In the genomic region with DNA sequence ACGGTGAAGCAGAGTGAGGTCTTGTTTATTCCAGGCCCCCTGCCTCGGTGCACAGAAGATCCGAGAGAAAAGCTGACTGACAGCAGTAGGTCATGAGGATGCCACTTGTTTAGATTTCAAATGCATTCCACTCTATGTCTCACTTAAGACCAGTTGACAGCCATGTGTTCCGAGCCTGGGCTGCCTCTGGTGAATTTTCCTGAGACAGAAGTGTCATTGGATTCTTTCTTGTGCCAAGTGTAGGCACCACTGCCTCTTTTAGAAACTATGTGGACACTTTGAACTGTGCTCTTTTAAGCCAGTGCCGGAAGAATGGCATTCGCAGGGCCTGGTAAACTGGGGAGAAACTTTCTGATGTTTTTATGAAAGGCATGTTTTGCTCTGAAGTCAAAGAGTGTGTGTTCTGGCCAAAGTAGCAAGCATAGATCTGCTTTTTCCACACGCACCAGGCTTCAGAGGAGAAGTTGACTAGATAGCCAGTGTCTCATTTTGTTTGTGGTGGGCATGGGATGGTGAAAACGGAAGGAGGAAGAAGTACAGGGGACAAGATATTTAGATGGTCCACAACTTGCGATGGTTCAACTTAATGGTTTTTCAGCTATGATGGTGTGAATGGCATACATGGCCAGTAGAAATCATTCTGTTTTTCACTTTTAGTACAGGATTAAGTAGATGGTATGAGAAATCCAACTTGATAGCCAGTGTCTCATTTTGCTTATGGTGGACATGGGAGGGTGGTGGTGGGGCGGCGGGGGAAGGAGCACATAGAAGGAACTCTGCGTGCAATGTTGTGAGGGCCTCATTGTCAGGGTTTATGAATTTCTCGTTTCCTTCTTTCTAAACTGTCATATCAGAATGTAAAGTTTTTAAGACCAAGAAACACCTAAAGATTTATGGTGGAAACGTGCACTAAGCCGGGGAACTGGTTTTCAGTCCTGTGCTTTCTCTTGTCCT, we compare ENCODE assay signal across 1 cellular context.
TF ChIP-seq lines count a peak whose summit lies in the region.

No MANE protein-coding gene starts in this region.

TF ChIP-seq in H1, 55 proteins besides CTCF, POLR2A, EP300 and RAD21:
- TF ChIP-seq RBBP5 (IDR thresholded peaks at IDR 0.05; ENCODE audit: borderline replicate concordance, low read depth, low read length) (no peak), HDAC2 (IDR thresholded peaks at IDR 0.05; ENCODE audit: borderline replicate concordance in 1 of 2, low read depth in 2 of 2, low read length in 2 of 2) (no peak), TCF12 (IDR thresholded peaks at IDR 0.05; ENCODE audit: low read depth, low read length) (no peak), FOSL1 (IDR thresholded peaks at IDR 0.05; ENCODE audit: insufficient read depth, low read depth, low read length) (no peak), TAF7 (optimal IDR thresholded peaks at IDR 0.05; ENCODE audit: borderline replicate concordance, low read depth, low read length) (no peak), KDM5A (IDR thresholded peaks at IDR 0.05; ENCODE audit: low read length) (no peak), EGR1 (IDR thresholded peaks at IDR 0.05; ENCODE audit: borderline replicate concordance, low read depth, low read length) (no peak), SP4 (IDR thresholded peaks at IDR 0.05; ENCODE audit: low read length) (no peak)
- TF ChIP-seq, protein P1, sequence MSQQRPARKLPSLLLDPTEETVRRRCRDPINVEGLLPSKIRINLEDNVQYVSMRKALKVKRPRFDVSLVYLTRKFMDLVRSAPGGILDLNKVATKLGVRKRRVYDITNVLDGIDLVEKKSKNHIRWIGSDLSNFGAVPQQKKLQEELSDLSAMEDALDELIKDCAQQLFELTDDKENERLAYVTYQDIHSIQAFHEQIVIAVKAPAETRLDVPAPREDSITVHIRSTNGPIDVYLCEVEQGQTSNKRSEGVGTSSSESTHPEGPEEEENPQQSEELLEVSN (IDR thresholded peaks at IDR 0.05): no peak
- TF ChIP-seq, protein P2, sequence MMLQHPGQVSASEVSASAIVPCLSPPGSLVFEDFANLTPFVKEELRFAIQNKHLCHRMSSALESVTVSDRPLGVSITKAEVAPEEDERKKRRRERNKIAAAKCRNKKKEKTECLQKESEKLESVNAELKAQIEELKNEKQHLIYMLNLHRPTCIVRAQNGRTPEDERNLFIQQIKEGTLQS (IDR thresholded peaks at IDR 0.05; ENCODE audit: insufficient read depth, low read depth, low read length): no peak
- TF ChIP-seq, protein P3, sequence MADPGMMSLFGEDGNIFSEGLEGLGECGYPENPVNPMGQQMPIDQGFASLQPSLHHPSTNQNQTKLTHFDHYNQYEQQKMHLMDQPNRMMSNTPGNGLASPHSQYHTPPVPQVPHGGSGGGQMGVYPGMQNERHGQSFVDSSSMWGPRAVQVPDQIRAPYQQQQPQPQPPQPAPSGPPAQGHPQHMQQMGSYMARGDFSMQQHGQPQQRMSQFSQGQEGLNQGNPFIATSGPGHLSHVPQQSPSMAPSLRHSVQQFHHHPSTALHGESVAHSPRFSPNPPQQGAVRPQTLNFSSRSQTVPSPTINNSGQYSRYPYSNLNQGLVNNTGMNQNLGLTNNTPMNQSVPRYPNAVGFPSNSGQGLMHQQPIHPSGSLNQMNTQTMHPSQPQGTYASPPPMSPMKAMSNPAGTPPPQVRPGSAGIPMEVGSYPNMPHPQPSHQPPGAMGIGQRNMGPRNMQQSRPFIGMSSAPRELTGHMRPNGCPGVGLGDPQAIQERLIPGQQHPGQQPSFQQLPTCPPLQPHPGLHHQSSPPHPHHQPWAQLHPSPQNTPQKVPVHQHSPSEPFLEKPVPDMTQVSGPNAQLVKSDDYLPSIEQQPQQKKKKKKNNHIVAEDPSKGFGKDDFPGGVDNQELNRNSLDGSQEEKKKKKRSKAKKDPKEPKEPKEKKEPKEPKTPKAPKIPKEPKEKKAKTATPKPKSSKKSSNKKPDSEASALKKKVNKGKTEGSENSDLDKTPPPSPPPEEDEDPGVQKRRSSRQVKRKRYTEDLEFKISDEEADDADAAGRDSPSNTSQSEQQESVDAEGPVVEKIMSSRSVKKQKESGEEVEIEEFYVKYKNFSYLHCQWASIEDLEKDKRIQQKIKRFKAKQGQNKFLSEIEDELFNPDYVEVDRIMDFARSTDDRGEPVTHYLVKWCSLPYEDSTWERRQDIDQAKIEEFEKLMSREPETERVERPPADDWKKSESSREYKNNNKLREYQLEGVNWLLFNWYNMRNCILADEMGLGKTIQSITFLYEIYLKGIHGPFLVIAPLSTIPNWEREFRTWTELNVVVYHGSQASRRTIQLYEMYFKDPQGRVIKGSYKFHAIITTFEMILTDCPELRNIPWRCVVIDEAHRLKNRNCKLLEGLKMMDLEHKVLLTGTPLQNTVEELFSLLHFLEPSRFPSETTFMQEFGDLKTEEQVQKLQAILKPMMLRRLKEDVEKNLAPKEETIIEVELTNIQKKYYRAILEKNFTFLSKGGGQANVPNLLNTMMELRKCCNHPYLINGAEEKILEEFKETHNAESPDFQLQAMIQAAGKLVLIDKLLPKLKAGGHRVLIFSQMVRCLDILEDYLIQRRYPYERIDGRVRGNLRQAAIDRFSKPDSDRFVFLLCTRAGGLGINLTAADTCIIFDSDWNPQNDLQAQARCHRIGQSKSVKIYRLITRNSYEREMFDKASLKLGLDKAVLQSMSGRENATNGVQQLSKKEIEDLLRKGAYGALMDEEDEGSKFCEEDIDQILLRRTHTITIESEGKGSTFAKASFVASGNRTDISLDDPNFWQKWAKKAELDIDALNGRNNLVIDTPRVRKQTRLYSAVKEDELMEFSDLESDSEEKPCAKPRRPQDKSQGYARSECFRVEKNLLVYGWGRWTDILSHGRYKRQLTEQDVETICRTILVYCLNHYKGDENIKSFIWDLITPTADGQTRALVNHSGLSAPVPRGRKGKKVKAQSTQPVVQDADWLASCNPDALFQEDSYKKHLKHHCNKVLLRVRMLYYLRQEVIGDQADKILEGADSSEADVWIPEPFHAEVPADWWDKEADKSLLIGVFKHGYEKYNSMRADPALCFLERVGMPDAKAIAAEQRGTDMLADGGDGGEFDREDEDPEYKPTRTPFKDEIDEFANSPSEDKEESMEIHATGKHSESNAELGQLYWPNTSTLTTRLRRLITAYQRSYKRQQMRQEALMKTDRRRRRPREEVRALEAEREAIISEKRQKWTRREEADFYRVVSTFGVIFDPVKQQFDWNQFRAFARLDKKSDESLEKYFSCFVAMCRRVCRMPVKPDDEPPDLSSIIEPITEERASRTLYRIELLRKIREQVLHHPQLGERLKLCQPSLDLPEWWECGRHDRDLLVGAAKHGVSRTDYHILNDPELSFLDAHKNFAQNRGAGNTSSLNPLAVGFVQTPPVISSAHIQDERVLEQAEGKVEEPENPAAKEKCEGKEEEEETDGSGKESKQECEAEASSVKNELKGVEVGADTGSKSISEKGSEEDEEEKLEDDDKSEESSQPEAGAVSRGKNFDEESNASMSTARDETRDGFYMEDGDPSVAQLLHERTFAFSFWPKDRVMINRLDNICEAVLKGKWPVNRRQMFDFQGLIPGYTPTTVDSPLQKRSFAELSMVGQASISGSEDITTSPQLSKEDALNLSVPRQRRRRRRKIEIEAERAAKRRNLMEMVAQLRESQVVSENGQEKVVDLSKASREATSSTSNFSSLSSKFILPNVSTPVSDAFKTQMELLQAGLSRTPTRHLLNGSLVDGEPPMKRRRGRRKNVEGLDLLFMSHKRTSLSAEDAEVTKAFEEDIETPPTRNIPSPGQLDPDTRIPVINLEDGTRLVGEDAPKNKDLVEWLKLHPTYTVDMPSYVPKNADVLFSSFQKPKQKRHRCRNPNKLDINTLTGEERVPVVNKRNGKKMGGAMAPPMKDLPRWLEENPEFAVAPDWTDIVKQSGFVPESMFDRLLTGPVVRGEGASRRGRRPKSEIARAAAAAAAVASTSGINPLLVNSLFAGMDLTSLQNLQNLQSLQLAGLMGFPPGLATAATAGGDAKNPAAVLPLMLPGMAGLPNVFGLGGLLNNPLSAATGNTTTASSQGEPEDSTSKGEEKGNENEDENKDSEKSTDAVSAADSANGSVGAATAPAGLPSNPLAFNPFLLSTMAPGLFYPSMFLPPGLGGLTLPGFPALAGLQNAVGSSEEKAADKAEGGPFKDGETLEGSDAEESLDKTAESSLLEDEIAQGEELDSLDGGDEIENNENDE (IDR thresholded peaks at IDR 0.05; ENCODE audit: insufficient replicate concordance, low read length): no peak
